In genomic region chr11:128165572-128165971, GRCh38 we compare ENCODE assay signal across 22 cellular contexts.
"Had no signal": no experiment of that assay in that cellular context is flagged by ENCODE, and none has a peak within 500 bp of the region (broad histone marks: within the 10 kb centered on the region; RNA-seq: fewer than 3 reads in every experiment).

No MANE protein-coding gene starts in this region.

- H3K27ac Mint-ChIP-seq: activated B cell treated with CpG ODN at 0.5 μM for 24 hours; activated CD4-positive, alpha-beta T cell treated with anti-CD3 and anti-CD28 coated beads, Interleukin-2, amount 10 ng/mL, durations not matched to agents 24 days and 14 days; activated CD8-positive, alpha-beta T cell treated with anti-CD3 and anti-CD28 coated beads for 36 hours; mesothelial cell of epicardium; natural killer cell treated with Interleukin-12 subunit alpha and Interleukin-12 subunit beta and Interleukin-15 and Interleukin-18, amount 100 ng/mL, for 72 hours; stimulated activated naive B cell treated with anti-CD40 and anti-IgM and Interleukin-4, amounts not matched to agents 10 μg/mL and 1 μg/mL and 100 μg/mL, for 72 hours had no signal

- H3K27ac ChIP-seq: coronary artery, lower lobe of right lung, sigmoid colon, tibial nerve had no signal

- H3K27me3 Mint-ChIP-seq: activated CD8-positive, alpha-beta T cell treated with anti-CD3 and anti-CD28 coated beads for 36 hours had no signal

- H3K9me3 ChIP-seq: breast epithelium, lower lobe of right lung, sigmoid colon, tibial nerve had no signal

- H3K27me3 ChIP-seq: breast epithelium, sigmoid colon, tibial nerve had no signal

- ATAC-seq: activated CD8-positive, alpha-beta T cell treated with anti-CD3 and anti-CD28 coated beads for 36 hours; lower lobe of right lung; natural killer cell treated with Interleukin-12 subunit alpha and Interleukin-12 subunit beta and Interleukin-15 and Interleukin-18, amount 100 ng/mL, for 72 hours; stimulated activated naive B cell treated with anti-CD40 and anti-IgM and Interleukin-4, amounts not matched to agents 10 μg/mL and 1 μg/mL and 100 μg/mL, for 72 hours had no signal

- H3K36me3 Mint-ChIP-seq: mesothelial cell of epicardium; natural killer cell treated with Interleukin-12 subunit alpha and Interleukin-12 subunit beta and Interleukin-15 and Interleukin-18, amount 100 ng/mL, for 72 hours; stimulated activated naive B cell treated with anti-CD40 and anti-IgM and Interleukin-4, amounts not matched to agents 10 μg/mL and 1 μg/mL and 100 μg/mL, for 72 hours had no signal

- H3K4me1 Mint-ChIP-seq: mesothelial cell of epicardium had no signal

- DNase-seq: activated B cell treated with CpG ODN at 0.5 μM for 24 hours; activated CD4-positive, alpha-beta T cell treated with anti-CD3 and anti-CD28 coated beads, Interleukin-2, amount 10 ng/mL, durations not matched to agents 24 days and 14 days; activated CD8-positive, alpha-beta T cell treated with anti-CD3 and anti-CD28 coated beads for 36 hours; activated effector memory CD4-positive, alpha-beta T cell treated with Interleukin-2 at 50 U/mL for 16 hours; activated naive CD4-positive, alpha-beta T cell treated with anti-CD3 and anti-CD28 coated beads, Interleukin-2, amount 50 U/mL, for 16 hours; activated T-cell treated with anti-CD3 and anti-CD28 coated beads, Interleukin-2, amount 50 U/mL, for 1 hour; erythroblast; foreskin melanocyte; hypothalamus; islet precursor cell; lower lobe of right lung; nucleus accumbens; posterior cingulate gyrus; sigmoid colon; stimulated activated CD4-positive, alpha-beta T cell treated with anti-CD3 and anti-CD28 coated beads, Interleukin-4, amount 100 ng/mL, for 4 hours; stimulated activated naive B cell treated with anti-CD40 and anti-IgM and Interleukin-4, amounts not matched to agents 10 μg/mL and 1 μg/mL and 100 μg/mL, for 72 hours; T-helper 2 cell had no signal

- H3K9me3 Mint-ChIP-seq: activated B cell treated with CpG ODN at 0.5 μM for 24 hours; activated CD4-positive, alpha-beta T cell treated with anti-CD3 and anti-CD28 coated beads, Interleukin-2, amount 10 ng/mL, durations not matched to agents 24 days and 14 days; activated CD8-positive, alpha-beta T cell treated with anti-CD3 and anti-CD28 coated beads for 36 hours; mesothelial cell of epicardium; natural killer cell treated with Interleukin-12 subunit alpha and Interleukin-12 subunit beta and Interleukin-15 and Interleukin-18, amount 100 ng/mL, for 72 hours; stimulated activated naive B cell treated with anti-CD40 and anti-IgM and Interleukin-4, amounts not matched to agents 10 μg/mL and 1 μg/mL and 100 μg/mL, for 72 hours had no signal

- H3K4me3 Mint-ChIP-seq: activated B cell treated with CpG ODN at 0.5 μM for 24 hours; activated CD4-positive, alpha-beta T cell treated with anti-CD3 and anti-CD28 coated beads, Interleukin-2, amount 10 ng/mL, durations not matched to agents 24 days and 14 days; activated CD8-positive, alpha-beta T cell treated with anti-CD3 and anti-CD28 coated beads for 36 hours; mesothelial cell of epicardium; natural killer cell treated with Interleukin-12 subunit alpha and Interleukin-12 subunit beta and Interleukin-15 and Interleukin-18, amount 100 ng/mL, for 72 hours; stimulated activated naive B cell treated with anti-CD40 and anti-IgM and Interleukin-4, amounts not matched to agents 10 μg/mL and 1 μg/mL and 100 μg/mL, for 72 hours had no signal
